Comparison of ENCODE assay signal across 27 cellular contexts in genomic region chr17:54937018-54937417, GRCh38.
"Had no signal": no experiment of that assay in that cellular context is flagged by ENCODE, and none has a peak within 500 bp of the region (broad histone marks: within the 10 kb centered on the region; RNA-seq: fewer than 3 reads in every experiment).

No MANE protein-coding gene starts in this region.

- H3K4me3 Mint-ChIP-seq: activated CD4-positive, alpha-beta memory T cell treated with anti-CD3 and anti-CD28 coated beads for 36 hours; activated CD4-positive, alpha-beta T cell treated with anti-CD3 and anti-CD28 coated beads, Interleukin-2, amount 10 ng/mL, durations not matched to agents 7 days and 5 days; activated naive CD4-positive, alpha-beta T cell treated with anti-CD3 and anti-CD28 coated beads for 36 hours; activated naive CD8-positive, alpha-beta T cell; activated T-cell treated with anti-CD3 and anti-CD28 coated beads, Interleukin-2, amount 50 U/mL, for 4 hours; brain; central memory CD8-positive, alpha-beta T cell; T-cell had no signal

- DNase-seq: activated CD4-positive, alpha-beta memory T cell treated with anti-CD3 and anti-CD28 coated beads for 36 hours; activated CD4-positive, alpha-beta T cell treated with anti-CD3 and anti-CD28 coated beads, Interleukin-2, amount 10 ng/mL, durations not matched to agents 7 days and 5 days; activated CD4-positive, CD25-positive, alpha-beta regulatory T cell; activated CD8-positive, alpha-beta memory T cell treated with anti-CD3 and anti-CD28 coated beads for 24 hours; activated gamma-delta T cell; activated naive CD4-positive, alpha-beta T cell treated with anti-CD3 and anti-CD28 coated beads for 36 hours; activated T-cell treated with anti-CD3 and anti-CD28 coated beads, Interleukin-2, amount 50 U/mL, for 4 hours; amygdala; Karpas-422; MM.1S; NCI-H1105; NCI-H1436; NCI-H1694 treated with DMSO at 0.1 percent for 48 hours; NCI-H2029 treated with DMSO at 0.1 percent for 48 hours; NCI-H446; NCI-H524; PC-3; SHP77 treated with DMSO at 0.1 percent for 48 hours; T-cell; T-helper 2 cell; T1000 had no signal

- H3K36me3 Mint-ChIP-seq: activated CD4-positive, alpha-beta memory T cell treated with anti-CD3 and anti-CD28 coated beads for 36 hours; activated naive CD8-positive, alpha-beta T cell; T-cell had no signal

- H3K27ac ChIP-seq: VCaP had no signal

- H3K4me1 Mint-ChIP-seq: activated CD4-positive, alpha-beta T cell treated with anti-CD3 and anti-CD28 coated beads, Interleukin-2, amount 10 ng/mL, durations not matched to agents 7 days and 5 days; brain; central memory CD8-positive, alpha-beta T cell; T-cell had no signal

- H3K27me3 Mint-ChIP-seq: activated CD4-positive, alpha-beta memory T cell treated with anti-CD3 and anti-CD28 coated beads for 36 hours; activated CD4-positive, alpha-beta T cell treated with anti-CD3 and anti-CD28 coated beads, Interleukin-2, amount 10 ng/mL, durations not matched to agents 7 days and 5 days; activated naive CD8-positive, alpha-beta T cell; brain had no signal

- FAIRE-seq: astrocyte, TTC549 had no signal

- H3K9me3 Mint-ChIP-seq: activated CD4-positive, alpha-beta memory T cell treated with anti-CD3 and anti-CD28 coated beads for 36 hours; activated CD4-positive, alpha-beta T cell treated with anti-CD3 and anti-CD28 coated beads, Interleukin-2, amount 10 ng/mL, durations not matched to agents 7 days and 5 days; activated naive CD4-positive, alpha-beta T cell treated with anti-CD3 and anti-CD28 coated beads for 36 hours; activated T-cell treated with anti-CD3 and anti-CD28 coated beads, Interleukin-2, amount 50 U/mL, for 4 hours; central memory CD8-positive, alpha-beta T cell; T-cell had no signal

- H3K27ac Mint-ChIP-seq: activated CD4-positive, alpha-beta memory T cell treated with anti-CD3 and anti-CD28 coated beads for 36 hours; activated CD4-positive, alpha-beta T cell treated with anti-CD3 and anti-CD28 coated beads, Interleukin-2, amount 10 ng/mL, durations not matched to agents 7 days and 5 days; activated naive CD4-positive, alpha-beta T cell treated with anti-CD3 and anti-CD28 coated beads for 36 hours; activated naive CD8-positive, alpha-beta T cell; brain; T-cell had no signal
